ENCODE assay signal across 8 cellular contexts in genomic region chr19:36915992-36916830, GRCh38. TPM values are rescaled to one million over a fixed set of nuclear protein-coding genes. Genes with fewer than 3 reads are reported as not detected.
DNase-seq lines count a peak whose midpoint lies in the region; ATAC-seq and TF ChIP-seq lines count a peak whose summit lies in the region.

Gene ZNF568 (plus strand): TSS chr19:36916332. CDS start chr19:36922771, 6,439 bp downstream.
Gene ZNF829 (minus strand): TSS chr19:36916291. CDS start chr19:36915167, 1,124 bp downstream.

- peak; percentile 56 for TF ChIP-seq CTCF in HL-60 (IDR thresholded peaks at IDR 0.05; ENCODE audit: insufficient read depth, low read length)
- TF ChIP-seq CTCF in PC-9 (conservative IDR thresholded peaks at IDR 0.05): peak; percentile 65

- no peaks in the 10 kb centered on the region for H3F3A ChIP-seq in PC-9 (ENCODE audit: insufficient read depth, low read depth)

- peak within 1 kb of the TSS; percentile 87 to 97 (median 93) for H3K4me3 Mint-ChIP-seq in naive thymus-derived CD8-positive, alpha-beta T cell
- H3K4me3 Mint-ChIP-seq in stimulated activated memory B cell treated with anti-CD40 and anti-IgM and Interleukin-4, amounts not matched to agents 10 μg/mL and 1 μg/mL and 100 μg/mL, for 72 hours: peak within 1 kb of the TSS; percentile 92

- peaks cover 31% of the 10 kb centered on the region for H3K9me3 ChIP-seq in PC-9 (ENCODE audit: insufficient read depth, low read depth)

- peaks cover 7 to 64% (median 29%) of the 10 kb centered on the region in 9 donors for H3K9me3 Mint-ChIP-seq in naive thymus-derived CD8-positive, alpha-beta T cell
- peaks cover 11% of the 10 kb centered on the region for H3K9me3 Mint-ChIP-seq in stimulated activated memory B cell treated with anti-CD40 and anti-IgM and Interleukin-4, amounts not matched to agents 10 μg/mL and 1 μg/mL and 100 μg/mL, for 72 hours

- H3K4me1 Mint-ChIP-seq in naive thymus-derived CD8-positive, alpha-beta T cell: peaks cover 21 to 33% (median 32%) of the 10 kb centered on the region in 4 donors
- H3K4me1 Mint-ChIP-seq in stimulated activated memory B cell treated with anti-CD40 and anti-IgM and Interleukin-4, amounts not matched to agents 10 μg/mL and 1 μg/mL and 100 μg/mL, for 72 hours: peaks cover 29% of the 10 kb centered on the region

- H3K27ac ChIP-seq in HL-60 (replicated peaks): peak within 1 kb of the TSS; percentile 95
- H3K27ac ChIP-seq in PC-9: peak within 1 kb of the TSS; percentile 53

- H4K20me1 ChIP-seq in PC-9 (ENCODE audit: insufficient read depth): no peaks in the 10 kb centered on the region

- H3K36me3 Mint-ChIP-seq in naive thymus-derived CD8-positive, alpha-beta T cell: peaks cover 51 to 67% (median 59%) of the 10 kb centered on the region in 3 donors
- peaks cover 61% of the 10 kb centered on the region for H3K36me3 Mint-ChIP-seq in stimulated activated memory B cell treated with anti-CD40 and anti-IgM and Interleukin-4, amounts not matched to agents 10 μg/mL and 1 μg/mL and 100 μg/mL, for 72 hours

- peak within 1 kb of the TSS; percentile 90 for H3K4me2 ChIP-seq in PC-9

- DNase-seq in CD1c-positive myeloid dendritic cell (ENCODE audit: extremely low spot score) (peak; percentile 89), HL-60 (ENCODE audit: low read depth in 1 of 2, low spot score in 1 of 2) (peak; percentile 92 to 97), PC-9 (peak; percentile 77 to 86), fibroblast of peridontal ligament (ENCODE audit: extremely low read depth) (peak; percentile 86)
- DNase-seq in activated T-helper 9 cell treated with anti-CD3 and anti-CD28 coated beads, Interleukin-2, amount 50 U/mL, for 16 hours (ENCODE audit: low read depth): peak; percentile 87
- peak; percentile 87 to 96 (median 94) for DNase-seq in naive thymus-derived CD8-positive, alpha-beta T cell

- H3K27me3 ChIP-seq in HL-60 (ENCODE audit: insufficient read depth, poor library complexity, severe bottlenecking) (no peaks in the 10 kb centered on the region), PC-9 (ENCODE audit: insufficient read depth, low read depth) (no peaks in the 10 kb centered on the region)

- H3K9me2 ChIP-seq in PC-9 (ENCODE audit: insufficient read depth): no peaks in the 10 kb centered on the region

- no peaks in the 10 kb centered on the region for H3K27me3 Mint-ChIP-seq in naive thymus-derived CD8-positive, alpha-beta T cell
- no peaks in the 10 kb centered on the region for H3K27me3 Mint-ChIP-seq in stimulated activated memory B cell treated with anti-CD40 and anti-IgM and Interleukin-4, amounts not matched to agents 10 μg/mL and 1 μg/mL and 100 μg/mL, for 72 hours

- BruUV-seq in PC-9 (replicated peaks; lab: Mats Ljungman, UMichigan): no TSS peak

- peaks cover 29% of the 10 kb centered on the region for H3K36me3 ChIP-seq in PC-9 (ENCODE audit: low read depth)

- CTCF ChIA-PET in PC-9 (lab: Charles Lee): no interaction called here

- H2AFZ ChIP-seq in PC-9: peak within 1 kb of the TSS; percentile 97

- peaks cover 9% of the 10 kb centered on the region for H3K4me1 ChIP-seq in PC-9 (replicated peaks; ENCODE audit: insufficient read depth)

- POLR2A ChIA-PET in PC-9 (lab: Charles Lee; ENCODE audit: unreplicated experiment): interaction anchor here (0.6 kb wide), 1 partner anchor 782 kb away, joined by 3 read pairs; no protein-coding TSS in a partner anchor
- POLR2A ChIA-PET in naive thymus-derived CD8-positive, alpha-beta T cell (lab: Charles Lee): interaction anchor here (0.6 to 1.3 kb wide), 5 partner anchors 66 to 1699 kb away, joined by 3 to 9 read pairs (median 5); partner anchors contain the start of genes ZNF345, ZNF383 and ZNF420

- H3K27ac Mint-ChIP-seq in naive thymus-derived CD8-positive, alpha-beta T cell: peak within 1 kb of the TSS; percentile 93 to 99 (median 96)
- H3K27ac Mint-ChIP-seq in stimulated activated memory B cell treated with anti-CD40 and anti-IgM and Interleukin-4, amounts not matched to agents 10 μg/mL and 1 μg/mL and 100 μg/mL, for 72 hours: peak within 1 kb of the TSS; percentile 94

- intact Hi-C loops in PC-9 (cut with micrococcal nuclease; ENCODE audit: unreplicated experiment): loop anchor here (1.0 to 2.0 kb wide), 2 partner anchors 65 to 145 kb away; partner anchors contain the start of gene ZNF345

- peaks cover 7% of the 10 kb centered on the region; the same call in 1 of the 2 replicates for H3K79me2 ChIP-seq in PC-9 (ENCODE audit: low read depth)

- H3K4me3 ChIP-seq in HL-60 (replicated peaks; ENCODE audit: insufficient read depth, low read length) (peak within 1 kb of the TSS; percentile 63), PC-9 (peak within 1 kb of the TSS; percentile 80)

- peak; percentile 95 for ATAC-seq in GM19397 (IDR thresholded peaks at IDR 0.05; ENCODE audit: unreplicated experiment)
- ATAC-seq in naive thymus-derived CD8-positive, alpha-beta T cell: peak; percentile 95 to 96
- ATAC-seq in stimulated activated memory B cell treated with anti-CD40 and anti-IgM and Interleukin-4, amounts not matched to agents 10 μg/mL and 1 μg/mL and 100 μg/mL, for 72 hours: peak; percentile 99

RNA-seq across cellular contexts. Expression of gene ZNF568, which starts in this region (rescaled TPM):
- total RNA-seq in PC-9 (2021): 5.8 and 6.4 TPM in 2 replicates
- total RNA-seq in naive thymus-derived CD8-positive, alpha-beta T cell: 10 to 100 TPM; 24.8 to 26.5 TPM
- 10 to 100 TPM in 1 of 3 donors, 1 to 10 TPM in 2; 7.2 to 10.5 (median 9.0) TPM for polyA plus RNA-seq in naive thymus-derived CD8-positive, alpha-beta T cell

RNA-seq across cellular contexts. Expression of gene ZNF829, which starts in this region (rescaled TPM):
- total RNA-seq in PC-9 (2021): 2.6 and 3.1 TPM in 2 replicates
- total RNA-seq in naive thymus-derived CD8-positive, alpha-beta T cell: 10 to 100 TPM in 1 of 2 experiments, 1 to 10 TPM in 1; 9.0 to 10.4 TPM
- 1 to 10 TPM; 1.9 to 3.9 (median 3.5) TPM for polyA plus RNA-seq in naive thymus-derived CD8-positive, alpha-beta T cell

Comparison
In these comparisons a context has a peak if more than half of its experiments do, and no peak if none do; other contexts are left out.
1. Peak in every context shown above with its lines: DNase-seq, ATAC-seq, H3K4me3 ChIP-seq and H3K27ac ChIP-seq.